8 cellular contexts compared by ENCODE assay signal in the genomic region with DNA sequence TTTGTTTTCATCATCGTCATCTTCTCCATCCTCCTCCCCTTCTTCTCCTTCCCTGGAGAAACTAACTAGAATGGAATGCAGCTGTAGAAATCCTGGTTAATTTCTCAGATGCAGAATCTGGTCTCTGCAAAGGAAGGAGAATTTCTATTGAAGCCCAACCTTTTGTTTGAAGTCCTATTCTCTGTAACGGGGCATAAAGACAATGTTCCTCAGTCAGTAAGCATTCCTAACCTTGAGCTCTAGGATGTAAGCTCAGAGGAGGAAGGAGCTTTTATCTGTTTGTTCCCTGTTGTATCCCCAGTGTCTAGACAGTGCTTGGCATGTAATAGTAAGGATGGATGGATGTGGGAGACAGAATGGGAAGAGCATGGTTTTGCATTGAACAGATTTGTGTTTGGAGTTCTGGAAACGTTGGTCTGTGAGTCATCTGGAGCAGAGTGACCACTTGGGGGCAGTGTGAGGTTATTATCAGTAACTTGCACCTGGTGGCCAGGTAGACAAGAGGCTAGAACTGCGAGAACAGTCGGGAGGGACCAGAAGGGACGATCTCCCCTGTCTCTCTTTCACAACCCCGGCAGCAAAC.
DNase-seq lines count a peak whose midpoint lies in the region; ATAC-seq and TF ChIP-seq lines count a peak whose summit lies in the region.

No MANE protein-coding gene starts in this region.

- no peaks in the 10 kb centered on the region for H3K27me3 ChIP-seq in RWPE2 (ENCODE audit: insufficient read depth, poor library complexity, severe bottlenecking)

- DNase-seq in Caki2 (ENCODE audit: low read depth) (peak; percentile 23), HFFc6 (peak; percentile 80), RWPE2 (ENCODE audit: low spot score) (no peak), fibroblast of peridontal ligament (ENCODE audit: extremely low read depth) (peak; percentile 75), cardiac septum (ENCODE audit: low spot score) (no peak)
- DNase-seq in stimulated activated CD4-positive, alpha-beta T cell treated with anti-CD3 and anti-CD28 coated beads, Interleukin-4, amount 100 ng/mL, for 1 hour = peak; percentile 8
- DNase-seq in stimulated activated naive CD4-positive, alpha-beta T cell (lab: John Stamatoyannopoulos, UW) = no peak

- intact Hi-C loops in cardiac septum (cut with DNase I) = no loop called here

- H3K4me1 Mint-ChIP-seq in HFFc6 (ENCODE audit: low read depth) = peaks cover 55% of the 10 kb centered on the region

- in situ Hi-C loops in Caki2 (cut with HindIII; ENCODE audit: low pct_unique_long_range_greater_than_20kb, low sequenced_read_pairs) = no loop called here

- peak; percentile 50; the same call in 2 of the 3 replicates for ATAC-seq in RWPE2 (ENCODE audit: low read depth)
- no peak for ATAC-seq in GM19324 (IDR thresholded peaks at IDR 0.05; ENCODE audit: low FRiP score, unreplicated experiment)

- H3K9me3 ChIP-seq in RWPE2 (ENCODE audit: severe bottlenecking) = no peaks in the 10 kb centered on the region

- H3K4me3 Mint-ChIP-seq in HFFc6 = peak overlapping the region; percentile 82

- H3K36me3 ChIP-seq in RWPE2 (ENCODE audit: low read depth) = no peaks in the 10 kb centered on the region

- H3K36me3 Mint-ChIP-seq in HFFc6 (ENCODE audit: low read depth) = no peaks in the 10 kb centered on the region; the same call in none of the 2 replicates

- peaks cover 16% of the 10 kb centered on the region for H3K4me1 ChIP-seq in RWPE2 (ENCODE audit: insufficient read depth, poor library complexity, severe bottlenecking)

- TF ChIP-seq CTCF in HFFc6 (IDR thresholded peaks at IDR 0.05) (peak; percentile 84), RWPE2 (IDR thresholded peaks at IDR 0.05; ENCODE audit: poor library complexity, severe bottlenecking) (peak; percentile 22)

- H3K9me3 Mint-ChIP-seq in HFFc6 = no peaks in the 10 kb centered on the region

- no peak overlapping the region for H3K4me3 ChIP-seq in RWPE2 (ENCODE audit: severe bottlenecking)

- peak overlapping the region; percentile 8 for H3K27ac ChIP-seq in RWPE2 (ENCODE audit: poor library complexity, severe bottlenecking)

- H3K27ac Mint-ChIP-seq in HFFc6 = peak overlapping the region; percentile 96

- H3K27me3 Mint-ChIP-seq in HFFc6 (ENCODE audit: insufficient read depth) = no peaks in the 10 kb centered on the region; the same call in 1 of the 2 replicates

Comparison
In these comparisons a context has a peak if more than half of its experiments do, and no peak if none do; other contexts are left out.
1. DNase-seq: peak in Caki2 (single experiment), HFFc6 (single experiment), fibroblast of peridontal ligament (single experiment) and stimulated activated CD4-positive, alpha-beta T cell treated with anti-CD3 and anti-CD28 coated beads, Interleukin-4, amount 100 ng/mL, for 1 hour (single experiment); none in RWPE2 (single experiment), stimulated activated naive CD4-positive, alpha-beta T cell (0 of 6) and cardiac septum (single experiment).